1 cellular context compared by ENCODE assay signal in the genomic region with DNA sequence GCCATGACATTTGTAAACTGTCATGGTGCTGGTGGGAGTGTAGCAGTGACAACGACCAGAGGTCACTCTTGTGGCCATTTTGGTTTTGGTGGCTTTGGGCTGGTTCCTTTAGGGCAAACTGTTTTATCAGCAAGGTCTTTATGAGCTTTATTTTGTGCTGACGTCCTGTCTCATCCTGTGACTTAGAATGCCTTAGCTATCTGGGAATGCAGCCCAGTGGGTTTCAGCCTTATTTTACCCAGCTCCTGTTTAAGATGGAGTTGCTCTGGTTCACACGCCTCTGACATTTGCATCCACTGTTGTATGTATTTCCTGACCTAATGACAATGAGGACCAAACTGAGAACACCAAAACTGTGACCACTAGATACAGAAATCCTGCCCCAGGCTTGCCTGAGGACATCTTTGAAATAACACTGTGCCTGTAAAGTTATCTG.
A peak's percentile ranks its signal among the peaks of the same experiment; 100 is the strongest.
TF ChIP-seq lines count a peak whose summit lies in the region.

No MANE protein-coding gene starts in this region.

TF ChIP-seq in GM12878, 131 proteins besides CTCF, POLR2A, EP300 and RAD21:
- TF ChIP-seq SP1 (IDR thresholded peaks at IDR 0.05; ENCODE audit: low read depth, low read length) (no peak), ZZZ3 (IDR thresholded peaks at IDR 0.05; ENCODE audit: control insufficient read depth, insufficient read length, low read depth) (no peak), ZBED1 (IDR thresholded peaks at IDR 0.05; ENCODE audit: borderline replicate concordance) (no peak), BACH1 (IDR thresholded peaks at IDR 0.05; ENCODE audit: borderline replicate concordance) (no peak), RUNX3 (IDR thresholded peaks at IDR 0.05; ENCODE audit: low read length) (0 out of 2 replicates have a peak, but pooled peaks have one; percentile 7), MEF2A (IDR thresholded peaks at IDR 0.05; ENCODE audit: insufficient read depth, low read depth, low read length) (no peak), NR2C2 (IDR thresholded peaks at IDR 0.05; ENCODE audit: borderline replicate concordance, control insufficient read depth, insufficient read length, low read depth) (no peak), NFIC (IDR thresholded peaks at IDR 0.05; ENCODE audit: low read depth, low read length) (no peak), RBBP5 (conservative IDR thresholded peaks at IDR 0.05) (no peak), SREBF1 (IDR thresholded peaks at IDR 0.05; ENCODE audit: low read length) (no peak), CEBPB (IDR thresholded peaks at IDR 0.05; ENCODE audit: borderline replicate concordance in 1 of 2, low read depth in 2 of 2, low read length in 2 of 2) (no peak), NR2C1 (IDR thresholded peaks at IDR 0.05) (no peak), YY1 (IDR thresholded peaks at IDR 0.05; ENCODE audit: low read depth, low read length) (0 out of 2 replicates have a peak, but pooled peaks have one; percentile 29)
- TF ChIP-seq, protein P1, sequence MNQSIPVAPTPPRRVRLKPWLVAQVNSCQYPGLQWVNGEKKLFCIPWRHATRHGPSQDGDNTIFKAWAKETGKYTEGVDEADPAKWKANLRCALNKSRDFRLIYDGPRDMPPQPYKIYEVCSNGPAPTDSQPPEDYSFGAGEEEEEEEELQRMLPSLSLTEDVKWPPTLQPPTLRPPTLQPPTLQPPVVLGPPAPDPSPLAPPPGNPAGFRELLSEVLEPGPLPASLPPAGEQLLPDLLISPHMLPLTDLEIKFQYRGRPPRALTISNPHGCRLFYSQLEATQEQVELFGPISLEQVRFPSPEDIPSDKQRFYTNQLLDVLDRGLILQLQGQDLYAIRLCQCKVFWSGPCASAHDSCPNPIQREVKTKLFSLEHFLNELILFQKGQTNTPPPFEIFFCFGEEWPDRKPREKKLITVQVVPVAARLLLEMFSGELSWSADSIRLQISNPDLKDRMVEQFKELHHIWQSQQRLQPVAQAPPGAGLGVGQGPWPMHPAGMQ (IDR thresholded peaks at IDR 0.05; ENCODE audit: borderline replicate concordance), result no peak
- TF ChIP-seq, protein P2, sequence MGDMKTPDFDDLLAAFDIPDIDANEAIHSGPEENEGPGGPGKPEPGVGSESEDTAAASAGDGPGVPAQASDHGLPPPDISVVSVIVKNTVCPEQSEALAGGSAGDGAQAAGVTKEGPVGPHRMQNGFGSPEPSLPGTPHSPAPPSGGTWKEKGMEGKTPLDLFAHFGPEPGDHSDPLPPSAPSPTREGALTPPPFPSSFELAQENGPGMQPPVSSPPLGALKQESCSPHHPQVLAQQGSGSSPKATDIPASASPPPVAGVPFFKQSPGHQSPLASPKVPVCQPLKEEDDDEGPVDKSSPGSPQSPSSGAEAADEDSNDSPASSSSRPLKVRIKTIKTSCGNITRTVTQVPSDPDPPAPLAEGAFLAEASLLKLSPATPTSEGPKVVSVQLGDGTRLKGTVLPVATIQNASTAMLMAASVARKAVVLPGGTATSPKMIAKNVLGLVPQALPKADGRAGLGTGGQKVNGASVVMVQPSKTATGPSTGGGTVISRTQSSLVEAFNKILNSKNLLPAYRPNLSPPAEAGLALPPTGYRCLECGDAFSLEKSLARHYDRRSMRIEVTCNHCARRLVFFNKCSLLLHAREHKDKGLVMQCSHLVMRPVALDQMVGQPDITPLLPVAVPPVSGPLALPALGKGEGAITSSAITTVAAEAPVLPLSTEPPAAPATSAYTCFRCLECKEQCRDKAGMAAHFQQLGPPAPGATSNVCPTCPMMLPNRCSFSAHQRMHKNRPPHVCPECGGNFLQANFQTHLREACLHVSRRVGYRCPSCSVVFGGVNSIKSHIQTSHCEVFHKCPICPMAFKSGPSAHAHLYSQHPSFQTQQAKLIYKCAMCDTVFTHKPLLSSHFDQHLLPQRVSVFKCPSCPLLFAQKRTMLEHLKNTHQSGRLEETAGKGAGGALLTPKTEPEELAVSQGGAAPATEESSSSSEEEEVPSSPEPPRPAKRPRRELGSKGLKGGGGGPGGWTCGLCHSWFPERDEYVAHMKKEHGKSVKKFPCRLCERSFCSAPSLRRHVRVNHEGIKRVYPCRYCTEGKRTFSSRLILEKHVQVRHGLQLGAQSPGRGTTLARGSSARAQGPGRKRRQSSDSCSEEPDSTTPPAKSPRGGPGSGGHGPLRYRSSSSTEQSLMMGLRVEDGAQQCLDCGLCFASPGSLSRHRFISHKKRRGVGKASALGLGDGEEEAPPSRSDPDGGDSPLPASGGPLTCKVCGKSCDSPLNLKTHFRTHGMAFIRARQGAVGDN (IDR thresholded peaks at IDR 0.05), result peak; percentile 61; the same call in 1 of the 2 replicates
